19 cellular contexts compared by ENCODE assay signal in genomic region chr9:91677354-91677753, GRCh38.
"Had no signal": no experiment of that assay in that cellular context is flagged by ENCODE, and none has a peak within 500 bp of the region (broad histone marks: within the 10 kb centered on the region; RNA-seq: fewer than 3 reads in every experiment).

No MANE protein-coding gene starts in this region.

- H3K27ac ChIP-seq: body of pancreas, esophagus squamous epithelium, gastrocnemius medialis, left lung, thyroid gland had no signal

- H3K4me3 Mint-ChIP-seq: activated naive CD8-positive, alpha-beta T cell; dendritic cell treated with granulocyte-macrophage colony-stimulating factor and Interleukin-4, amounts not matched to agents 40 ng/mL and 50 ng/mL, for 4 days; mesothelial cell of epicardium; natural killer cell treated with Interleukin-12 subunit alpha and Interleukin-12 subunit beta and Interleukin-15 and Interleukin-18, amount 100 ng/mL, for 72 hours; T-helper 1 cell treated with Interleukin-12 subunit alpha and Interleukin-12 subunit beta and Interleukin-4 antibody, amounts not matched to agents 30 μg/mL and 1 μg/mL, for 36 hours had no signal

- H3K27ac Mint-ChIP-seq: activated naive CD8-positive, alpha-beta T cell; dendritic cell treated with granulocyte-macrophage colony-stimulating factor and Interleukin-4, amounts not matched to agents 40 ng/mL and 50 ng/mL, for 4 days; mesothelial cell of epicardium; natural killer cell treated with Interleukin-12 subunit alpha and Interleukin-12 subunit beta and Interleukin-15 and Interleukin-18, amount 100 ng/mL, for 72 hours; T-helper 1 cell treated with Interleukin-12 subunit alpha and Interleukin-12 subunit beta and Interleukin-4 antibody, amounts not matched to agents 30 μg/mL and 1 μg/mL, for 36 hours had no signal

- ATAC-seq: body of pancreas; gastrocnemius medialis; left lung; natural killer cell treated with Interleukin-12 subunit alpha and Interleukin-12 subunit beta and Interleukin-15 and Interleukin-18, amount 100 ng/mL, for 72 hours had no signal

- H3K36me3 Mint-ChIP-seq: activated naive CD8-positive, alpha-beta T cell; natural killer cell treated with Interleukin-12 subunit alpha and Interleukin-12 subunit beta and Interleukin-15 and Interleukin-18, amount 100 ng/mL, for 72 hours had no signal

- H3K9me3 Mint-ChIP-seq: dendritic cell treated with granulocyte-macrophage colony-stimulating factor and Interleukin-4, amounts not matched to agents 40 ng/mL and 50 ng/mL, for 4 days; natural killer cell treated with Interleukin-12 subunit alpha and Interleukin-12 subunit beta and Interleukin-15 and Interleukin-18, amount 100 ng/mL, for 72 hours; T-helper 1 cell treated with Interleukin-12 subunit alpha and Interleukin-12 subunit beta and Interleukin-4 antibody, amounts not matched to agents 30 μg/mL and 1 μg/mL, for 36 hours had no signal

- DNase-seq: activated CD4-positive, alpha-beta T cell treated with anti-CD3 and anti-CD28 coated beads, Interleukin-2, amount 50 U/mL, for 4 hours; activated gamma-delta T cell; amygdala; body of pancreas; central memory CD4-positive, alpha-beta T cell; effector CD8-positive, alpha-beta T cell; esophagus squamous epithelium; gastrocnemius medialis; head of caudate nucleus; kidney; left lung; stimulated activated CD4-positive, alpha-beta T cell treated with anti-CD3 and anti-CD28 coated beads, Interleukin-2, amount 100 ng/mL, for 24 hours; stimulated activated naive CD4-positive, alpha-beta T cell treated with Interleukin-2 at 50 U/mL for 16 hours; thyroid gland had no signal

- H3K9me3 ChIP-seq: body of pancreas, esophagus squamous epithelium, gastrocnemius medialis, left lung, thyroid gland had no signal

- H3K4me3 ChIP-seq: body of pancreas, esophagus squamous epithelium, gastrocnemius medialis, left lung, thyroid gland had no signal

- H3K36me3 ChIP-seq: esophagus squamous epithelium, gastrocnemius medialis, left lung, thyroid gland had no signal

- H3K27me3 ChIP-seq: body of pancreas, gastrocnemius medialis, thyroid gland had no signal

- H3K4me1 ChIP-seq: gastrocnemius medialis, thyroid gland had no signal
